9 cellular contexts compared by ENCODE assay signal in the genomic region with DNA sequence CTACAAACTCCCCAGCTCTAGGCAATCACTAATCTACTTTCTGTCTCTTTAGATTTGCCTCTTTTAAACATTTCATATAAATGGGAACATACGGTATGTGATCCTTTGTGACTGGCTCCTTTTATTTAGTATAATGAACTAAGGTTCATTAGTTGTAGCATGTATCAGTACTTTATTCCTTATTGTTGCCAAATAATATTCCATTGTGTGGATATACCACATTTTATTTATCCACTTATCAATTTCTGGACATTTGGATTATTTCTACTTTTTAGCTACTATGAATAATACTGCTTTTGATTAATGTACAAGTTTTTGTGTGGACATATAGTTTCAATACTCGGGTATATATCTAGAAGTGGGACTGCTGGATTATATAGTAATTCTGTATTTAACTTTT.
"Had no signal": no experiment of that assay in that cellular context is flagged by ENCODE, and none has a peak within 500 bp of the region (broad histone marks: within the 10 kb centered on the region; RNA-seq: fewer than 3 reads in every experiment).

No MANE protein-coding gene starts in this region.

- H3K27ac Mint-ChIP-seq: HFFc6 had no signal

- ATAC-seq: HepG2 had no signal

- DNase-seq: GM23248, GOT3, H7, HCEC 1CT, HFFc6, KBM-7 had no signal

- H3K4me3 Mint-ChIP-seq: HFFc6 had no signal

- H3K27ac ChIP-seq: GM23248, HL-60 had no signal

- H3K27me3 Mint-ChIP-seq: IgD-negative memory B cell had no signal

- H3K9me3 Mint-ChIP-seq: IgD-negative memory B cell had no signal

- H3K9ac ChIP-seq: GM23248 had no signal

- H3K4me3 ChIP-seq: GM23248 had no signal

- H2AFZ ChIP-seq: GM23248 had no signal
